13 cellular contexts compared by ENCODE assay signal in genomic region chr1:183967914-183968313, GRCh38.
DNase-seq lines count a peak whose midpoint lies in the region; ATAC-seq and TF ChIP-seq lines count a peak whose summit lies in the region.
"Had no signal": no experiment of that assay in that cellular context is flagged by ENCODE, and none has a peak within 500 bp of the region (broad histone marks: within the 10 kb centered on the region; RNA-seq: fewer than 3 reads in every experiment).

No MANE protein-coding gene starts in this region.

- in situ Hi-C loops in KBM-7 (cut with MboI; ENCODE audit: low pct_unique_long_range_greater_than_20kb, low sequenced_read_pairs), result no loop called here

- TF ChIP-seq CTCF in dorsolateral prefrontal cortex (IDR thresholded peaks at IDR 0.05 in 54 of 56, conservative IDR thresholded peaks at IDR 0.05 in 2 of 56; ENCODE audit: low read depth in 1 of 56, partially characterized antibody in 56 of 56) (no peak), neural progenitor cell (IDR thresholded peaks at IDR 0.05) (no peak)

- no peaks in the 10 kb centered on the region for H3K79me2 ChIP-seq in neural progenitor cell (ENCODE audit: low read depth)

- no peaks in the 10 kb centered on the region for H3K9me3 Mint-ChIP-seq in CD8-positive, alpha-beta memory T cell
- H3K9me3 Mint-ChIP-seq in T-helper 2 cell treated with Interferon-gamma antibody and Interleukin-4, amounts not matched to agents 5 μg/mL and 100 μg/mL, for 36 hours, result peaks cover 2% of the 10 kb centered on the region
- peaks cover 3% of the 10 kb centered on the region for H3K9me3 Mint-ChIP-seq in neural progenitor cell
- H3K9me3 Mint-ChIP-seq: CD4-positive, alpha-beta T cell had no signal

- no peaks in the 10 kb centered on the region for H3K27me3 ChIP-seq in CD8-positive, alpha-beta memory T cell (ENCODE audit: insufficient read depth, low read length, poor library complexity, severe bottlenecking)
- H3K27me3 ChIP-seq in dorsolateral prefrontal cortex (no peaks in the 10 kb centered on the region), neural progenitor cell (no peaks in the 10 kb centered on the region)
- H3K27me3 ChIP-seq: BE2C had no signal

- H3K27me3 Mint-ChIP-seq in CD8-positive, alpha-beta memory T cell, result peaks cover 0 to 6% of the 10 kb centered on the region in 2 donors
- H3K27me3 Mint-ChIP-seq in T-helper 2 cell treated with Interferon-gamma antibody and Interleukin-4, amounts not matched to agents 5 μg/mL and 100 μg/mL, for 36 hours (ENCODE audit: low read depth), result peaks cover 7% of the 10 kb centered on the region
- no peaks in the 10 kb centered on the region for H3K27me3 Mint-ChIP-seq in neural progenitor cell (ENCODE audit: insufficient read depth, low read depth)

- peaks cover 20 to 39% (median 20%) of the 10 kb centered on the region in 3 donors for H3K4me1 Mint-ChIP-seq in CD8-positive, alpha-beta memory T cell
- H3K4me1 Mint-ChIP-seq in T-helper 2 cell treated with Interferon-gamma antibody and Interleukin-4, amounts not matched to agents 5 μg/mL and 100 μg/mL, for 36 hours (ENCODE audit: low read depth), result peaks cover 16% of the 10 kb centered on the region
- H3K4me1 Mint-ChIP-seq in neural progenitor cell, result peaks cover 36% of the 10 kb centered on the region

- no peak overlapping the region for H2AFZ ChIP-seq in neural progenitor cell (replicated peaks)

- no peak overlapping the region for H3K4me3 ChIP-seq in CD8-positive, alpha-beta memory T cell (ENCODE audit: low read length)
- no peak overlapping the region for H3K4me3 ChIP-seq in dorsolateral prefrontal cortex
- no peak overlapping the region for H3K4me3 ChIP-seq in neural progenitor cell

- H3K36me3 Mint-ChIP-seq in CD8-positive, alpha-beta memory T cell, result peaks cover 2 to 4% (median 2%) of the 10 kb centered on the region in 3 donors
- H3K36me3 Mint-ChIP-seq in T-helper 2 cell treated with Interferon-gamma antibody and Interleukin-4, amounts not matched to agents 5 μg/mL and 100 μg/mL, for 36 hours (ENCODE audit: low read depth), result peaks cover 6% of the 10 kb centered on the region
- H3K36me3 Mint-ChIP-seq in neural progenitor cell, result peaks cover 54% of the 10 kb centered on the region

- H3K9me3 ChIP-seq in CD8-positive, alpha-beta memory T cell (ENCODE audit: low read length), result no peaks in the 10 kb centered on the region
- no peaks in the 10 kb centered on the region for H3K9me3 ChIP-seq in neural progenitor cell (ENCODE audit: low read depth)
- H3K9me3 ChIP-seq: BE2C had no signal

- H3K27ac ChIP-seq in CD8-positive, alpha-beta memory T cell (ENCODE audit: low read depth, low read length), result no peak overlapping the region
- H3K27ac ChIP-seq in dorsolateral prefrontal cortex, result peak overlapping the region in 58 of 59 donors; percentile 40 to 95 (median 85)
- peak overlapping the region; percentile 61 for H3K27ac ChIP-seq in neural progenitor cell
- H3K27ac ChIP-seq: RWPE1 had no signal

- no peak for ATAC-seq in GM21526 (IDR thresholded peaks at IDR 0.05; ENCODE audit: low FRiP score, unreplicated experiment)
- ATAC-seq in left colon, result no peak

- POLR2A ChIA-PET in CD8-positive, alpha-beta memory T cell (lab: Charles Lee), result no interaction called here

- peak in 1 of 5 donors; percentile 0 for DNase-seq in CD8-positive, alpha-beta memory T cell
- no peak for DNase-seq in T-helper 2 cell treated with Interferon-gamma antibody and Interleukin-4, amounts not matched to agents 5 μg/mL and 100 μg/mL, for 36 hours (ENCODE audit: low spot score)
- no peak for DNase-seq in dorsolateral prefrontal cortex
- DNase-seq in neural progenitor cell (ENCODE audit: low spot score), result no peak
- no peak for DNase-seq in left colon
- DNase-seq in KBM-7, result no peak
- DNase-seq: BE2C; CD4-positive, alpha-beta T cell; NCI-H187 treated with DMSO at 0.1 percent for 48 hours; NCI-H446; OCI-M1 had no signal

- intact Hi-C loops in dorsolateral prefrontal cortex (cut with DNase I) (no loop called here), left colon (cut with DNase I, micrococcal nuclease) (no loop called here)

- no peaks in the 10 kb centered on the region for H3K36me3 ChIP-seq in CD8-positive, alpha-beta memory T cell (ENCODE audit: insufficient read depth, low read length)
- no peaks in the 10 kb centered on the region for H3K36me3 ChIP-seq in neural progenitor cell
- H3K36me3 ChIP-seq: BE2C had no signal

- H4K20me1 ChIP-seq in neural progenitor cell (ENCODE audit: low read depth), result no peaks in the 10 kb centered on the region

- peak overlapping the region; percentile 12 to 86 (median 42) for H3K27ac Mint-ChIP-seq in CD8-positive, alpha-beta memory T cell
- H3K27ac Mint-ChIP-seq in T-helper 2 cell treated with Interferon-gamma antibody and Interleukin-4, amounts not matched to agents 5 μg/mL and 100 μg/mL, for 36 hours, result peak overlapping the region; percentile 55
- peak overlapping the region; percentile 99 for H3K27ac Mint-ChIP-seq in neural progenitor cell
- H3K27ac Mint-ChIP-seq: CD4-positive, alpha-beta T cell had no signal

- no peak overlapping the region for H3K4me2 ChIP-seq in neural progenitor cell

- CTCF ChIA-PET in CD8-positive, alpha-beta memory T cell (lab: Charles Lee), result no interaction called here

- H3F3A ChIP-seq in neural progenitor cell (ENCODE audit: low read depth), result peaks cover 9% of the 10 kb centered on the region

- no peak overlapping the region for H3K9ac ChIP-seq in neural progenitor cell

- H3K4me1 ChIP-seq in CD8-positive, alpha-beta memory T cell (ENCODE audit: insufficient read depth, low read length), result no peaks in the 10 kb centered on the region
- peaks cover 18% of the 10 kb centered on the region for H3K4me1 ChIP-seq in neural progenitor cell
- H3K4me1 ChIP-seq: BE2C had no signal

- H3K4me3 Mint-ChIP-seq in CD8-positive, alpha-beta memory T cell, result peak overlapping the region in 5 of 7 donors; percentile 38 to 78 (median 58)
- H3K4me3 Mint-ChIP-seq in T-helper 2 cell treated with Interferon-gamma antibody and Interleukin-4, amounts not matched to agents 5 μg/mL and 100 μg/mL, for 36 hours, result peak overlapping the region; percentile 26
- no peak overlapping the region for H3K4me3 Mint-ChIP-seq in neural progenitor cell
- H3K4me3 Mint-ChIP-seq: CD4-positive, alpha-beta T cell had no signal

Comparison
In these comparisons a context has a peak if more than half of its experiments do, and no peak if none do; other contexts are left out.
1. H3K27ac Mint-ChIP-seq: peak in every context shown above with its lines; median percentile 99 in neural progenitor cell; 55 in T-helper 2 cell treated with Interferon-gamma antibody and Interleukin-4, amounts not matched to agents 5 μg/mL and 100 μg/mL, for 36 hours; 42 in CD8-positive, alpha-beta memory T cell.